Comparison of ENCODE assay signal across 1 cellular context in genomic region chr2:164917296-164917903, GRCh38.
TF ChIP-seq lines count a peak whose summit lies in the region.

No MANE protein-coding gene starts in this region.

TF ChIP-seq in HepG2, 621 proteins besides CTCF, POLR2A, EP300 and RAD21 (continued from another document):
- TF ChIP-seq ZHX1 (CRISPR knock-in tag; IDR thresholded peaks at IDR 0.05; ENCODE audit: low read depth) (no peak), SALL1 (CRISPR knock-in tag; IDR thresholded peaks at IDR 0.05) (peak; percentile 42; the same call in 1 of the 2 replicates), ISL2 (CRISPR knock-in tag; IDR thresholded peaks at IDR 0.05) (0 out of 2 replicates have a peak, but pooled peaks have one; percentile 33), ZNF24 (IDR thresholded peaks at IDR 0.05) (0 out of 2 replicates have a peak, but pooled peaks have one; percentile 25), ZNF552 (CRISPR knock-in tag; IDR thresholded peaks at IDR 0.05; ENCODE audit: borderline replicate concordance) (no peak), ZBTB2 (CRISPR knock-in tag; IDR thresholded peaks at IDR 0.05; ENCODE audit: low read depth) (no peak), ZNF275 (CRISPR knock-in tag; IDR thresholded peaks at IDR 0.05; ENCODE audit: borderline replicate concordance) (no peak), BORCS8-MEF2B (CRISPR knock-in tag; IDR thresholded peaks at IDR 0.05) (no peak), ZNF274 (CRISPR knock-in tag; IDR thresholded peaks at IDR 0.05) (no peak), HOXA5 (CRISPR knock-in tag; IDR thresholded peaks at IDR 0.05) (peak; percentile 40; the same call in 1 of the 2 replicates), TEAD3 (CRISPR knock-in tag; optimal IDR thresholded peaks at IDR 0.05; ENCODE audit: borderline replicate concordance) (peak; percentile 65), ZSCAN31 (CRISPR knock-in tag; IDR thresholded peaks at IDR 0.05; ENCODE audit: low read depth) (no peak), ZBTB25 (CRISPR knock-in tag; IDR thresholded peaks at IDR 0.05) (peak; percentile 47; the same call in 1 of the 2 replicates), SOX6 (IDR thresholded peaks at IDR 0.05) (no peak), SOX6 (CRISPR knock-in tag; IDR thresholded peaks at IDR 0.05) (peak; percentile 58), HNF1B (CRISPR knock-in tag; IDR thresholded peaks at IDR 0.05) (0 out of 2 replicates have a peak, but pooled peaks have one; percentile 35), ZBTB39 (CRISPR knock-in tag; IDR thresholded peaks at IDR 0.05) (no peak), ARID5B (CRISPR knock-in tag; IDR thresholded peaks at IDR 0.05) (peak; percentile 67; the same call in 1 of the 2 replicates), ZFX (CRISPR knock-in tag; IDR thresholded peaks at IDR 0.05; ENCODE audit: low read depth) (peak; percentile 60), ZNF292 (CRISPR knock-in tag; IDR thresholded peaks at IDR 0.05; ENCODE audit: borderline replicate concordance, low read depth) (no peak), FOSL2 (CRISPR knock-in tag; IDR thresholded peaks at IDR 0.05) (0 out of 2 replicates have a peak, but pooled peaks have one; percentile 20), ZNF121 (CRISPR knock-in tag; IDR thresholded peaks at IDR 0.05) (no peak)
